24 cellular contexts compared by ENCODE assay signal in the genomic region with DNA sequence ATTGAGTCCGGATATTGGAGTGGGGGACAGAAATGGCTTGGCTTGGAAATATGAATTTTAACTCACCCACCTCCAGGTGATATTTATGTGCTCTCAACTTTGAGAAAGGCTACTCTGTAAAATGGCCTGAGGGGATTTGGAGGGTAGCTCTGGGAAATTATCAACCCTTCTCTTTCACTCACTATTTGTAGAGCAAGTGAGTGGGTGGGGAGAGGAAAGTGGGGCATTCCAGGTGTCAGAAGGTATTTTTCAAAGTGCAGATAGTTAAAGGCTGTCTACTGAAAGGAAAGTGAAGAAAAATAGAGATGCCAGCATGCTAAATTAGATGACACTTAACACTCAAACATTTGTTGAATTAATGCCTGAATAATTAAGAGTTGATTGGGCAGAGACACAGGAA. TPM values are rescaled to one million over a fixed set of nuclear protein-coding genes. Genes with fewer than 3 reads are reported as not detected.
DNase-seq lines count a peak whose midpoint lies in the region; ATAC-seq and TF ChIP-seq lines count a peak whose summit lies in the region.
"Had no signal": no experiment of that assay in that cellular context is flagged by ENCODE, and none has a peak within 500 bp of the region (broad histone marks: within the 10 kb centered on the region; RNA-seq: fewer than 3 reads in every experiment).

No MANE protein-coding gene starts in this region.

- H3K36me3 Mint-ChIP-seq in progenitor cell of endocrine pancreas (ENCODE audit: insufficient read depth), result peaks cover 7% of the 10 kb centered on the region

- ATAC-seq in left ventricle myocardium superior (no peak), upper lobe of left lung (ENCODE audit: low FRiP score in 2 of 2) (no peak)
- ATAC-seq: HCT116 had no signal

- no peaks in the 10 kb centered on the region for H3K9me3 ChIP-seq in left ventricle myocardium inferior (replicated peaks)
- H3K9me3 ChIP-seq in spleen, result no peaks in the 10 kb centered on the region
- H3K9me3 ChIP-seq in upper lobe of left lung, result no peaks in the 10 kb centered on the region
- H3K9me3 ChIP-seq: SJSA1 had no signal

- H3K27ac ChIP-seq in left ventricle myocardium inferior (replicated peaks) (peak overlapping the region; percentile 79), spleen (no peak overlapping the region), upper lobe of left lung (no peak overlapping the region)
- H3K27ac ChIP-seq: BLaER1 treated with 17β-estradiol and CSF1 and Interleukin-3, amounts not matched to agents 10 nM and 100 nM; PC-9; SJSA1 had no signal

- TF ChIP-seq EP300 in upper lobe of left lung (IDR thresholded peaks at IDR 0.05), result no peak

- no peaks in the 10 kb centered on the region for H3K27me3 Mint-ChIP-seq in progenitor cell of endocrine pancreas
- H3K27me3 Mint-ChIP-seq: CD4-positive, alpha-beta T cell had no signal

- no peaks in the 10 kb centered on the region for H3K9me3 Mint-ChIP-seq in progenitor cell of endocrine pancreas (ENCODE audit: low read depth)
- H3K9me3 Mint-ChIP-seq: CD4-positive, alpha-beta T cell had no signal

- H3K36me3 ChIP-seq in left ventricle myocardium inferior (no peaks in the 10 kb centered on the region), spleen (peaks cover 0 to 6% (median 0%) of the 10 kb centered on the region in 6 donors), upper lobe of left lung (no peaks in the 10 kb centered on the region)
- H3K36me3 ChIP-seq: SJSA1 had no signal

- H3K27me3 ChIP-seq in left ventricle myocardium inferior (ENCODE audit: low read depth) (no peaks in the 10 kb centered on the region), spleen (replicated peaks in 1 of 7) (no peaks in the 10 kb centered on the region), upper lobe of left lung (no peaks in the 10 kb centered on the region)
- H3K27me3 ChIP-seq: SJSA1 had no signal

- H3K4me1 Mint-ChIP-seq in progenitor cell of endocrine pancreas (ENCODE audit: low read depth), result peaks cover 49% of the 10 kb centered on the region

- DNase-seq in left ventricle myocardium inferior, result no peak
- DNase-seq in left ventricle myocardium superior, result no peak
- peak; percentile 9 for DNase-seq in NCI-H146 treated with DMSO at 0.1 percent for 48 hours (lab: John Stamatoyannopoulos, UW; ENCODE audit: unreplicated experiment)
- DNase-seq in progenitor cell of endocrine pancreas (ENCODE audit: low spot score, unreplicated experiment), result no peak
- no peak for DNase-seq in NCI-H524 (lab: John Stamatoyannopoulos, UW)
- no peak for DNase-seq in spleen
- DNase-seq in upper lobe of left lung, result no peak
- no peak for DNase-seq in activated CD8-positive, alpha-beta memory T cell treated with anti-CD3 and anti-CD28 coated beads for 24 hours
- DNase-seq: AML-193; CD4-positive, alpha-beta T cell; DMS53; Karpas-422; NCI-H1092; NCI-H1417 treated with DMSO at 0.1 percent for 48 hours; NCI-H187 treated with DMSO at 0.1 percent for 48 hours; NCI-H2171 treated with DMSO at 0.1 percent for 48 hours; NCI-H345; NCI-H524 treated with DMSO at 0.1 percent for 48 hours; PC-9; Right ventricle myocardium superior; RPMI8226 had no signal

- 74 to 100% (median 93%) methylated on average over 1 of the region's 1 CpG for WGBS in spleen, 5 donors
- 86 to 100% methylated on average over 1 of the region's 1 CpG for WGBS in upper lobe of left lung, 2 donors

- peak overlapping the region; percentile 29 for H3K4me3 ChIP-seq in left ventricle myocardium inferior
- no peak overlapping the region for H3K4me3 ChIP-seq in spleen
- no peak overlapping the region for H3K4me3 ChIP-seq in upper lobe of left lung
- H3K4me3 ChIP-seq: BLaER1 treated with 17β-estradiol and CSF1 and Interleukin-3, amounts not matched to agents 10 nM and 100 nM; PC-9; SJSA1 had no signal

- peak overlapping the region; percentile 25 for H3K27ac Mint-ChIP-seq in progenitor cell of endocrine pancreas
- H3K27ac Mint-ChIP-seq: CD4-positive, alpha-beta T cell had no signal

- TF ChIP-seq POLR2A in spleen (IDR thresholded peaks at IDR 0.05) (no peak), upper lobe of left lung (IDR thresholded peaks at IDR 0.05) (no peak)

- TF ChIP-seq CTCF in left ventricle myocardium inferior (IDR thresholded peaks at IDR 0.05; ENCODE audit: borderline replicate concordance) (no peak), progenitor cell of endocrine pancreas (IDR thresholded peaks at IDR 0.05; ENCODE audit: unreplicated experiment) (no peak), spleen (IDR thresholded peaks at IDR 0.05 in 8 of 11, conservative IDR thresholded peaks at IDR 0.05 in 3 of 11) (no peak), upper lobe of left lung (IDR thresholded peaks at IDR 0.05) (no peak)

- intact Hi-C loops in left ventricle myocardium inferior (cut with micrococcal nuclease), result no loop called here
- intact Hi-C loops in left ventricle myocardium superior (cut with micrococcal nuclease), result no loop called here
- intact Hi-C loops in spleen (cut with DNase I; ENCODE audit: low total_unique reads), result no loop called here

- H3K4me1 ChIP-seq in left ventricle myocardium inferior, result peaks cover 36% of the 10 kb centered on the region
- peaks cover 0 to 21% (median 7%) of the 10 kb centered on the region in 6 donors for H3K4me1 ChIP-seq in spleen
- peaks cover 0 to 7% (median 5%) of the 10 kb centered on the region in 4 donors for H3K4me1 ChIP-seq in upper lobe of left lung

- no peak overlapping the region for H3K4me3 Mint-ChIP-seq in progenitor cell of endocrine pancreas (ENCODE audit: low read depth)
- H3K4me3 Mint-ChIP-seq: CD4-positive, alpha-beta T cell had no signal

RNA-seq across cellular contexts. Expression of a gene that starts 44.1 kb away (rescaled TPM):
- total RNA-seq in left ventricle myocardium inferior (48.3 TPM), left ventricle myocardium superior (60.4 TPM), progenitor cell of endocrine pancreas (100 and 109 TPM in 2 replicates), spleen (10 to 100 TPM; 18.7 to 29.7 (median 24.8) TPM), upper lobe of left lung (100 to 1,000 TPM in 1 of 6 donors, 10 to 100 TPM in 5; 41.8 to 115 (median 61.8) TPM)
- 1 to 10 TPM; 3.9 to 7.5 (median 4.0) TPM for polyA plus RNA-seq in spleen
